Comparison of ENCODE assay signal across 8 cellular contexts in the genomic region with DNA sequence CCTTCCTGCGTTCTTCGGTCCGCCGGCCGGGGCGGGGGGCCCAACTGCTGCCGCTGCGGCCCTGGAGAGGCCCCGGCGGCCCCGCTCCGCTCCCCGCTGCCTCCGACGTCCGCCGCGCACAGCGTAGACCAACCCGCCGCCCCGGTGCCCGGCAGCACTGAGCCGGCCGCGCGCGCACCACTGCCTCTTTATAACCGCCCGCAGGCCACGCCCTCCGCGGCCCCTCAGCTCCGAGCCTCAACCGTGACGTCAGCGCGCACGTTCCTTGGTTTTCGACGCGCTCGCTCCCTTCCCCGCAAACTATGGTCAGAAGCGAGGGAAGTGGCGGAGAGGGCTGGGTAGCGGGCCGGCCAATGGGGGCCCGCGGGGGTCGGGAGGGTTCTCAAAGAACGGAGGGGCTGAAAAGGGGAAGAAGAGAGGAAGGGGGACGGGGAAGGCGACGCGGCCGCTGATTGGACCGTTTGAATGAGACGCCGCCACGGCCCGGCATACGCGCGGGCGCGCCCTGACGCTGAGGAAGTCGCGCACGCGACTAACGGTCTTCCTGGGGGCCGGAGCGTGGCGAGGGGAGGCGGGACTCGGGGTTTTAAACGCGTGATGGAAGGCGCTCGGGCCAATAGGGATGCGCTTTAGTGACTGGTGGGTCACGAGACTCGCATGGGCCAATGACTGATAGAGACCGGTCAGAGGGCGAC. TPM values are rescaled to one million over a fixed set of nuclear protein-coding genes. Genes with fewer than 3 reads are reported as not detected.
A peak's percentile ranks its signal among the peaks of the same experiment; 100 is the strongest.
DNase-seq lines count a peak whose midpoint lies in the region; ATAC-seq and TF ChIP-seq lines count a peak whose summit lies in the region.

A gene (minus strand): TSS at position 164 of the 695 bp plus-strand sequence. CDS start 199 bp downstream, outside the sequence.

- peak within 1 kb of the TSS; percentile 96 for H3K4me2 ChIP-seq in DOHH2 (ENCODE audit: low read length)
- H3K4me2 ChIP-seq in GM23338: peak within 1 kb of the TSS; percentile 93

- peak within 1 kb of the TSS; percentile 97 for H3K27ac ChIP-seq in DOHH2 (ENCODE audit: low read depth, low read length)
- peak within 1 kb of the TSS; percentile 97 for H3K27ac ChIP-seq in GM23338 (ENCODE audit: low read depth)
- H3K27ac ChIP-seq in naive thymus-derived CD4-positive, alpha-beta T cell (ENCODE audit: low read depth, low read length): peak within 1 kb of the TSS; percentile 96

- H3F3A ChIP-seq in DOHH2 (ENCODE audit: control insufficient read depth, insufficient read depth) (peaks cover 28% of the 10 kb centered on the region), GM23338 (replicated peaks; ENCODE audit: low read depth) (peaks cover 40% of the 10 kb centered on the region)

- peaks cover 39% of the 10 kb centered on the region for H3K79me2 ChIP-seq in DOHH2 (ENCODE audit: control insufficient read depth, low read length)
- H3K79me2 ChIP-seq in GM23338 (replicated peaks; ENCODE audit: insufficient read depth): peaks cover 44% of the 10 kb centered on the region

- H3K4me3 ChIP-seq in DOHH2 (ENCODE audit: low read length) (peak within 1 kb of the TSS; percentile 89), GM23338 (peak within 1 kb of the TSS; percentile 94)
- H3K4me3 ChIP-seq in naive thymus-derived CD4-positive, alpha-beta T cell (ENCODE audit: low read length): peak within 1 kb of the TSS; percentile 89

- no peaks in the 10 kb centered on the region for H3K9me2 ChIP-seq in DOHH2 (replicated peaks; ENCODE audit: control insufficient read depth, low read length)
- peaks cover 8% of the 10 kb centered on the region for H3K9me2 ChIP-seq in GM23338 (ENCODE audit: insufficient read depth)

- H3K4me3 Mint-ChIP-seq in GM23338: peak within 1 kb of the TSS; percentile 91
- peak within 1 kb of the TSS; percentile 86 to 97 (median 92) for H3K4me3 Mint-ChIP-seq in naive thymus-derived CD4-positive, alpha-beta T cell
- peak within 1 kb of the TSS; percentile 96 for H3K4me3 Mint-ChIP-seq in stimulated activated naive B cell treated with anti-CD40 and anti-IgM and Interleukin-4, amounts not matched to agents 10 μg/mL and 1 μg/mL and 100 μg/mL, for 72 hours

- H3K36me3 ChIP-seq in DOHH2 (ENCODE audit: control insufficient read depth, low read length) (peaks cover 50% of the 10 kb centered on the region), GM23338 (ENCODE audit: insufficient read depth) (peaks cover 35% of the 10 kb centered on the region)
- H3K36me3 ChIP-seq in naive thymus-derived CD4-positive, alpha-beta T cell (ENCODE audit: control insufficient read depth in 2 of 3, insufficient read depth in 3 of 3, low read length in 3 of 3): peaks cover 0 to 26% (median 0%) of the 10 kb centered on the region in 3 experiments

- H4K20me1 ChIP-seq in DOHH2 (ENCODE audit: control insufficient read depth, insufficient read depth, low read depth, low read length) (peaks cover 28% of the 10 kb centered on the region), GM23338 (replicated peaks; ENCODE audit: insufficient read depth) (peaks cover 44% of the 10 kb centered on the region)

- POLR2A ChIA-PET in naive thymus-derived CD4-positive, alpha-beta T cell (lab: Charles Lee): interaction anchor here (0.6 to 5.3 kb wide), 15 partner anchors 11 to 192 kb away, joined by 4 to 82 read pairs (median 7); a partner anchor contains a TSS

- H3K27me3 ChIP-seq in DOHH2 (ENCODE audit: control insufficient read depth, low read length): no peaks in the 10 kb centered on the region
- no peaks in the 10 kb centered on the region for H3K27me3 ChIP-seq in GM23338 (ENCODE audit: insufficient read depth)
- H3K27me3 ChIP-seq in naive thymus-derived CD4-positive, alpha-beta T cell (ENCODE audit: control insufficient read depth in 2 of 2, insufficient read depth in 2 of 2, low read length in 2 of 2): no peaks in the 10 kb centered on the region

- H3K27ac Mint-ChIP-seq in GM23338: peak within 1 kb of the TSS; percentile 98
- peak within 1 kb of the TSS; percentile 93 to 100 (median 99) for H3K27ac Mint-ChIP-seq in naive thymus-derived CD4-positive, alpha-beta T cell
- peak within 1 kb of the TSS; percentile 100 for H3K27ac Mint-ChIP-seq in stimulated activated naive B cell treated with anti-CD40 and anti-IgM and Interleukin-4, amounts not matched to agents 10 μg/mL and 1 μg/mL and 100 μg/mL, for 72 hours

- no peak within 1 kb of the TSS for H2AFZ ChIP-seq in GM23338

- peak; percentile 99 for DNase-seq in GM23338 (ENCODE audit: low spot score)
- peak; percentile 99 for DNase-seq in LHCN-M2 (ENCODE audit: low read depth)
- DNase-seq in RPMI8226: peak; percentile 98
- peak; percentile 88 to 95 for DNase-seq in activated T-helper 1 cell treated with anti-CD3 and anti-CD28 coated beads, Interleukin-2, amount 50 U/mL, for 16 hours (ENCODE audit: low read depth in 1 of 2, low spot score in 1 of 2)
- peak; percentile 99 for DNase-seq in fibroblast of gingiva (ENCODE audit: low read depth)
- peak; percentile 94 to 99 (median 97) for DNase-seq in naive thymus-derived CD4-positive, alpha-beta T cell
- peak; percentile 98 for DNase-seq in stimulated activated naive B cell treated with anti-CD40 and anti-IgM and Interleukin-4, amounts not matched to agents 10 μg/mL and 1 μg/mL and 100 μg/mL, for 72 hours

- TF ChIP-seq CTCF in DOHH2 (IDR thresholded peaks at IDR 0.05; ENCODE audit: low read depth, low read length, poor library complexity, severe bottlenecking) (no peak), GM23338 (conservative IDR thresholded peaks at IDR 0.05; ENCODE audit: low read depth in 2 of 2) (no peak)

- H3K36me3 Mint-ChIP-seq in GM23338 (ENCODE audit: low read depth): peaks cover 67% of the 10 kb centered on the region
- H3K36me3 Mint-ChIP-seq in naive thymus-derived CD4-positive, alpha-beta T cell: peaks cover 0 to 45% (median 13%) of the 10 kb centered on the region in 5 donors
- H3K36me3 Mint-ChIP-seq in stimulated activated naive B cell treated with anti-CD40 and anti-IgM and Interleukin-4, amounts not matched to agents 10 μg/mL and 1 μg/mL and 100 μg/mL, for 72 hours: peaks cover 21 to 32% of the 10 kb centered on the region in 2 donors

- H3K4me1 Mint-ChIP-seq in GM23338: peaks cover 24% of the 10 kb centered on the region
- H3K4me1 Mint-ChIP-seq in naive thymus-derived CD4-positive, alpha-beta T cell: peaks cover 21 to 36% (median 26%) of the 10 kb centered on the region in 7 donors
- H3K4me1 Mint-ChIP-seq in stimulated activated naive B cell treated with anti-CD40 and anti-IgM and Interleukin-4, amounts not matched to agents 10 μg/mL and 1 μg/mL and 100 μg/mL, for 72 hours: peaks cover 22 to 35% of the 10 kb centered on the region in 2 donors

- peaks cover 23% of the 10 kb centered on the region for H3K27me3 Mint-ChIP-seq in GM23338 (ENCODE audit: insufficient read depth, low read depth, poor library complexity)
- peaks cover 0 to 12% (median 0%) of the 10 kb centered on the region in 5 donors for H3K27me3 Mint-ChIP-seq in naive thymus-derived CD4-positive, alpha-beta T cell
- H3K27me3 Mint-ChIP-seq in stimulated activated naive B cell treated with anti-CD40 and anti-IgM and Interleukin-4, amounts not matched to agents 10 μg/mL and 1 μg/mL and 100 μg/mL, for 72 hours: no peaks in the 10 kb centered on the region

- peaks cover 30% of the 10 kb centered on the region for H3K9me3 Mint-ChIP-seq in GM23338
- H3K9me3 Mint-ChIP-seq in naive thymus-derived CD4-positive, alpha-beta T cell: peaks cover 0 to 14% (median 4%) of the 10 kb centered on the region in 11 donors
- peaks cover 4 to 11% of the 10 kb centered on the region in 2 donors for H3K9me3 Mint-ChIP-seq in stimulated activated naive B cell treated with anti-CD40 and anti-IgM and Interleukin-4, amounts not matched to agents 10 μg/mL and 1 μg/mL and 100 μg/mL, for 72 hours

- CTCF ChIA-PET in naive thymus-derived CD4-positive, alpha-beta T cell (lab: Charles Lee): interaction anchor here (1.0 kb wide), 1 partner anchor 267 kb away, joined by 3 read pairs; no protein-coding TSS in a partner anchor

- ATAC-seq in GM23338: peak; percentile 95
- ATAC-seq in naive thymus-derived CD4-positive, alpha-beta T cell: peak; percentile 93
- peak; percentile 91 to 93 for ATAC-seq in stimulated activated naive B cell treated with anti-CD40 and anti-IgM and Interleukin-4, amounts not matched to agents 10 μg/mL and 1 μg/mL and 100 μg/mL, for 72 hours (replicated peaks)

- peaks cover 27% of the 10 kb centered on the region for H3K4me1 ChIP-seq in DOHH2 (ENCODE audit: control insufficient read depth, low read length)
- H3K4me1 ChIP-seq in GM23338 (ENCODE audit: insufficient read depth): peaks cover 21% of the 10 kb centered on the region
- H3K4me1 ChIP-seq in naive thymus-derived CD4-positive, alpha-beta T cell (ENCODE audit: control insufficient read depth in 2 of 2, insufficient read depth in 2 of 2, low read length in 2 of 2): peaks cover 17 to 24% of the 10 kb centered on the region in 2 donors

- intact Hi-C loops in naive thymus-derived CD4-positive, alpha-beta T cell (cut with micrococcal nuclease): loop anchor here (1.0 to 5.0 kb wide), 18 partner anchors 22 to 733 kb away; a partner anchor contains a TSS

- H3K9me3 ChIP-seq in DOHH2 (ENCODE audit: control insufficient read depth, insufficient read depth, low read length): peaks cover 6% of the 10 kb centered on the region
- peaks cover 0 to 9% (median 0%) of the 10 kb centered on the region in 3 experiments for H3K9me3 ChIP-seq in naive thymus-derived CD4-positive, alpha-beta T cell (ENCODE audit: control insufficient read depth in 2 of 3, low read length in 3 of 3)

TF ChIP-seq in GM23338, 12 proteins besides CTCF, POLR2A, EP300 and RAD21 (continues in another document):
- TF ChIP-seq CREB1 (CRISPR knock-in tag; IDR thresholded peaks at IDR 0.05; ENCODE audit: low read depth) (peak; percentile 95), POLR2AphosphoS5 (IDR thresholded peaks at IDR 0.05; ENCODE audit: low read depth) (peak; percentile 98)

RNA-seq across cellular contexts. Expression of the gene that starts here (rescaled TPM):
- total RNA-seq in GM23338 (2014; rRNA removed; shearing (Covaris generic)): 363 and 469 TPM in 2 replicates
- polyA plus RNA-seq in GM23338 (2016; fragmentation: Nextera tagmentation; extraction: Ambion mirVana): 523 and 533 TPM in 2 replicates
- total RNA-seq in LHCN-M2 (2014; rRNA removed): 254 and 267 TPM in 2 replicates
- 152 TPM for polyA plus RNA-seq in LHCN-M2 (2012)
- 100 to 1,000 TPM in 1 of 5 experiments, 10 to 100 TPM in 4; 15.3 to 141 (median 44.1) TPM for total RNA-seq in naive thymus-derived CD4-positive, alpha-beta T cell
- polyA plus RNA-seq in naive thymus-derived CD4-positive, alpha-beta T cell: 10 to 100 TPM; 15.8 to 20.4 TPM

Comparison
In these comparisons a context has a peak if more than half of its experiments do, and no peak if none do; other contexts are left out.
1. Peak in every context shown above with its lines: DNase-seq, ATAC-seq, H3K4me3 ChIP-seq and H3K27ac ChIP-seq.
2. RNA of the gene that starts here (polyA plus RNA-seq): 523 to 533 TPM in GM23338; 15.8 to 20.4 TPM in naive thymus-derived CD4-positive, alpha-beta T cell; every median in the first group is over 10 times any median in the second.